26 cellular contexts compared by ENCODE assay signal in genomic region chr15:77964193-77964592, GRCh38.
"Had no signal": no experiment of that assay in that cellular context is flagged by ENCODE, and none has a peak within 500 bp of the region (broad histone marks: within the 10 kb centered on the region; RNA-seq: fewer than 3 reads in every experiment).

No MANE protein-coding gene starts in this region.

- H3K9me3 Mint-ChIP-seq: activated CD4-positive, alpha-beta memory T cell treated with anti-CD3 and anti-CD28 coated beads, Interleukin-2, amount 10 ng/mL, durations not matched to agents 7 days and 5 days; activated CD4-positive, alpha-beta T cell treated with anti-CD3 and anti-CD28 coated beads, Interleukin-2, amount 10 ng/mL, durations not matched to agents 7 days and 5 days; stimulated activated naive CD8-positive, alpha-beta T cell treated with anti-CD3 and anti-CD28 coated beads, Interleukin-15, Interleukin-2, amounts not matched to agents 100 ng/mL and 50 ng/mL, for 24 hours had no signal

- ATAC-seq: activated naive CD4-positive, alpha-beta T cell treated with anti-CD3 and anti-CD28 coated beads, Interleukin-2, amount 50 U/mL, for 72 hours; esophagus mucosa; left lung; lower lobe of right lung; natural killer cell; psoas muscle; stimulated activated effector memory CD8-positive, alpha-beta T cell treated with anti-CD3 and anti-CD28 coated beads, Interleukin-12 subunit alpha, Interleukin-12 subunit beta, amount 100 ng/mL, for 72 hours; WTC11 had no signal

- H3K4me3 Mint-ChIP-seq: activated CD4-positive, alpha-beta memory T cell treated with anti-CD3 and anti-CD28 coated beads, Interleukin-2, amount 10 ng/mL, durations not matched to agents 7 days and 5 days; activated CD4-positive, alpha-beta T cell treated with anti-CD3 and anti-CD28 coated beads, Interleukin-2, amount 10 ng/mL, durations not matched to agents 7 days and 5 days; natural killer cell; neural progenitor cell; stimulated activated effector memory CD8-positive, alpha-beta T cell treated with anti-CD3 and anti-CD28 coated beads, Interleukin-12 subunit alpha, Interleukin-12 subunit beta, amount 100 ng/mL, for 72 hours; stimulated activated naive CD8-positive, alpha-beta T cell treated with anti-CD3 and anti-CD28 coated beads, Interleukin-15, Interleukin-2, amounts not matched to agents 100 ng/mL and 50 ng/mL, for 24 hours; WTC11 had no signal

- H3K27ac Mint-ChIP-seq: activated CD4-positive, alpha-beta memory T cell treated with anti-CD3 and anti-CD28 coated beads, Interleukin-2, amount 10 ng/mL, durations not matched to agents 7 days and 5 days; activated CD4-positive, alpha-beta T cell treated with anti-CD3 and anti-CD28 coated beads, Interleukin-2, amount 10 ng/mL, durations not matched to agents 7 days and 5 days; activated naive CD4-positive, alpha-beta T cell treated with anti-CD3 and anti-CD28 coated beads, Interleukin-2, amount 50 U/mL, for 72 hours; natural killer cell; neural progenitor cell; stimulated activated effector memory CD8-positive, alpha-beta T cell treated with anti-CD3 and anti-CD28 coated beads, Interleukin-12 subunit alpha, Interleukin-12 subunit beta, amount 100 ng/mL, for 72 hours; stimulated activated naive CD8-positive, alpha-beta T cell treated with anti-CD3 and anti-CD28 coated beads, Interleukin-15, Interleukin-2, amounts not matched to agents 100 ng/mL and 50 ng/mL, for 24 hours; WTC11 had no signal

- DNase-seq: activated CD4-positive, alpha-beta memory T cell treated with anti-CD3 and anti-CD28 coated beads, Interleukin-2, amount 10 ng/mL, durations not matched to agents 7 days and 5 days; activated CD4-positive, alpha-beta T cell treated with anti-CD3 and anti-CD28 coated beads for 1 hour; activated CD4-positive, alpha-beta T cell treated with anti-CD3 and anti-CD28 coated beads, Interleukin-2, amount 10 ng/mL, durations not matched to agents 7 days and 5 days; activated naive CD4-positive, alpha-beta T cell; activated T-cell treated with anti-CD3 and anti-CD28 coated beads, Interleukin-2, amount 50 U/mL, for 48 hours; central memory CD4-positive, alpha-beta T cell; foreskin fibroblast; head of caudate nucleus; hippocampal formation; kidney glomerular epithelial cell; left lung; lower lobe of right lung; mesenchymal stem cell; natural killer cell; occipital lobe; psoas muscle; sigmoid colon; small intestine; stimulated activated CD4-positive, alpha-beta T cell treated with anti-CD3 and anti-CD28 coated beads, Interleukin-4, amount 100 ng/mL, for 24 hours; trophoblast cell had no signal

- H3K27me3 Mint-ChIP-seq: stimulated activated naive CD8-positive, alpha-beta T cell treated with anti-CD3 and anti-CD28 coated beads, Interleukin-15, Interleukin-2, amounts not matched to agents 100 ng/mL and 50 ng/mL, for 24 hours had no signal

- H3K36me3 Mint-ChIP-seq: neural progenitor cell; stimulated activated effector memory CD8-positive, alpha-beta T cell treated with anti-CD3 and anti-CD28 coated beads, Interleukin-12 subunit alpha, Interleukin-12 subunit beta, amount 100 ng/mL, for 72 hours; WTC11 had no signal
